Comparison of ENCODE assay signal across 8 cellular contexts in the genomic region with DNA sequence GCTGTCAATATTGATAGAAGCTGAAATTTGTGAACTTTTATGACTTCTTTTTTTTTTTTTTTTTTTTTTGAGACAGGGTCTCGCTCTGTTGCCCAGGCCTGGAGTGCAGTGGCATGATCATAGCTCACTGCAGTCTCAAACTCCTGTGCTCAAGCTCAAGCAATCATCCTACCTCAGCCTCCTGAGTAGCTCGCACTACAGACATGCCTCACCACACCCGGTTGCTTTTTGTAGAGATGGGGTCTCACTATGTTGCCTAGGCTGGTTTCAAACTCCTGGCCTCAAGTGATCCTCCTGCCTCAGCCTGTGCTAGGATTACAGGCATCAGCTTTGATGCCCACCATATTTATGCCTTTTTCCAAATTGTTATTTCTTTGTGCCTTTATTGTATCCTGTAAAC. TPM values are rescaled to one million over a fixed set of nuclear protein-coding genes. Genes with fewer than 3 reads are reported as not detected.
DNase-seq lines count a peak whose midpoint lies in the region; ATAC-seq and TF ChIP-seq lines count a peak whose summit lies in the region.
"Not testable (repeated sequence)": the region's sequence is repeated elsewhere in the genome, so short reads cannot be mapped to it uniquely, and the experiment has no call there.

No MANE protein-coding gene starts in this region.

- peaks cover 38% of the 10 kb centered on the region for H4K20me1 ChIP-seq in PC-3 (ENCODE audit: low read length)
- H4K20me1 ChIP-seq in osteoblast (ENCODE audit: insufficient read depth, low read length) = peaks cover 25% of the 10 kb centered on the region

- not testable (repeated sequence) for H3K9ac ChIP-seq in PC-3 (ENCODE audit: low read length)

- CTCF ChIA-PET in Calu3 (lab: Charles Lee) (interaction anchor here (0.6 to 0.7 kb wide), 3 partner anchors 10 to 1646 kb away, joined by 3 read pairs; no protein-coding TSS in a partner anchor), HEK293 (lab: Yijun Ruan, JAX) (interaction anchor here (0.8 kb wide), 1 partner anchor 271 kb away, joined by 3 read pairs; no protein-coding TSS in a partner anchor), PC-3 (lab: Charles Lee) (interaction anchor here (0.6 to 0.7 kb wide), 3 partner anchors 91 to 975 kb away, joined by 3 to 8 read pairs (median 7); no protein-coding TSS in a partner anchor)
- CTCF ChIA-PET in activated CD4-positive, alpha-beta T cell treated with anti-CD3 and anti-CD28 coated beads, Interleukin-2, amount 10 ng/mL, durations not matched to agents 7 days and 5 days (lab: Charles Lee) = interaction anchor here (0.5 to 1.0 kb wide), 8 partner anchors 10 to 455 kb away, joined by 3 to 8 read pairs (median 4); no protein-coding TSS in a partner anchor

- not testable (repeated sequence) for TF ChIP-seq POLR2A in thyroid gland (IDR thresholded peaks at IDR 0.05)

- H3K9me3 ChIP-seq in HEK293 (ENCODE audit: control insufficient read depth, insufficient read depth, low read depth, low read length); PC-3 (ENCODE audit: low read length); osteoblast (ENCODE audit: low read depth, low read length); thyroid gland: not testable (repeated sequence)

- H3K79me2 ChIP-seq in PC-3 (ENCODE audit: low read length) (peaks cover 98% of the 10 kb centered on the region), osteoblast (ENCODE audit: insufficient read depth, low read length) (peaks cover 68% of the 10 kb centered on the region)

- 56 to 67% methylated on average over 3 of the region's 3 CpGs for WGBS in thyroid gland, 2 donors

- DNase-seq in Calu3; PC-3; activated CD4-positive, alpha-beta T cell treated with anti-CD3 and anti-CD28 coated beads, Interleukin-2, amount 10 ng/mL, durations not matched to agents 7 days and 5 days; coronary artery (ENCODE audit: low spot score); osteoblast (ENCODE audit: insufficient read length, low spot score, missing footprints): not testable (repeated sequence)
- DNase-seq in thyroid gland = peak; percentile 47 to 60

- peaks cover 17% of the 10 kb centered on the region for H3K4me1 ChIP-seq in HEK293 (ENCODE audit: control insufficient read depth, insufficient read depth, low read length)
- peaks cover 44% of the 10 kb centered on the region for H3K4me1 ChIP-seq in PC-3 (ENCODE audit: insufficient read depth, low read length)
- peaks cover 70% of the 10 kb centered on the region for H3K4me1 ChIP-seq in osteoblast (ENCODE audit: insufficient read depth, low read length)
- H3K4me1 ChIP-seq in thyroid gland = peaks cover 18 to 24% of the 10 kb centered on the region in 2 donors

- BruUV-seq in Calu3 (replicated peaks; lab: Mats Ljungman, UMichigan); PC-3 (replicated peaks; lab: Mats Ljungman, UMichigan): not testable (repeated sequence)

- TF ChIP-seq CTCF in Calu3 (IDR thresholded peaks at IDR 0.05; ENCODE audit: unreplicated experiment); HEK293 (tag by site-specific recombination; IDR thresholded peaks at IDR 0.05); PC-3 (conservative IDR thresholded peaks at IDR 0.05; ENCODE audit: low read depth, low read length); coronary artery (IDR thresholded peaks at IDR 0.05); osteoblast (IDR thresholded peaks at IDR 0.05; ENCODE audit: extremely low read depth, low read depth, low read length); thyroid gland (IDR thresholded peaks at IDR 0.05): not testable (repeated sequence)

- H3K27me3 Mint-ChIP-seq in Calu3 (ENCODE audit: unreplicated experiment); activated CD4-positive, alpha-beta T cell treated with anti-CD3 and anti-CD28 coated beads, Interleukin-2, amount 10 ng/mL, durations not matched to agents 7 days and 5 days; activated naive CD4-positive, alpha-beta T cell treated with anti-CD3 and anti-CD28 coated beads, Interleukin-2, amount 50 U/mL, for 24 hours: not testable (repeated sequence)

- H3K9me2 ChIP-seq in PC-3 (replicated peaks; ENCODE audit: low read length) = not testable (repeated sequence)

- H2AFZ ChIP-seq in PC-3 (ENCODE audit: low read length); osteoblast (ENCODE audit: low read length): not testable (repeated sequence)

- not testable (repeated sequence) for H3K9me3 Mint-ChIP-seq in Calu3 (ENCODE audit: low read depth, unreplicated experiment); activated CD4-positive, alpha-beta T cell treated with anti-CD3 and anti-CD28 coated beads, Interleukin-2, amount 10 ng/mL, durations not matched to agents 7 days and 5 days; activated naive CD4-positive, alpha-beta T cell treated with anti-CD3 and anti-CD28 coated beads, Interleukin-2, amount 50 U/mL, for 24 hours

- H3K27me3 ChIP-seq in PC-3 (ENCODE audit: low read length); osteoblast (ENCODE audit: insufficient read depth, low read length); thyroid gland: not testable (repeated sequence)

- not testable (repeated sequence) for H3K4me3 Mint-ChIP-seq in Calu3 (ENCODE audit: low read depth, unreplicated experiment); activated CD4-positive, alpha-beta T cell treated with anti-CD3 and anti-CD28 coated beads, Interleukin-2, amount 10 ng/mL, durations not matched to agents 7 days and 5 days; activated naive CD4-positive, alpha-beta T cell treated with anti-CD3 and anti-CD28 coated beads, Interleukin-2, amount 50 U/mL, for 24 hours

- H3K36me3 ChIP-seq in HEK293 (ENCODE audit: control insufficient read depth in 2 of 2, insufficient read depth in 1 of 2, low read length in 2 of 2) (peaks cover 62 to 72% of the 10 kb centered on the region in 2 experiments), PC-3 (ENCODE audit: low read depth, low read length) (peaks cover 74% of the 10 kb centered on the region), osteoblast (ENCODE audit: insufficient read depth, low read length) (peaks cover 84% of the 10 kb centered on the region), thyroid gland (peaks cover 19 to 44% of the 10 kb centered on the region in 2 donors)

- ATAC-seq in PC-3 = not testable (repeated sequence)

- POLR2A ChIA-PET in HEK293 (lab: Yijun Ruan, JAX) (interaction anchor here (0.6 to 1.2 kb wide), 3 partner anchors 16 to 51 kb away, joined by 3 to 9 read pairs (median 3); a partner anchor contains a TSS), PC-3 (lab: Charles Lee; ENCODE audit: unreplicated experiment) (interaction anchor here (0.6 kb wide), 3 partner anchors 47 to 218 kb away, joined by 3 to 10 read pairs (median 7); no protein-coding TSS in a partner anchor)
- POLR2A ChIA-PET in activated CD4-positive, alpha-beta T cell treated with anti-CD3 and anti-CD28 coated beads, Interleukin-2, amount 10 ng/mL, durations not matched to agents 7 days and 5 days (lab: Charles Lee) = not testable (repeated sequence)

- H3F3A ChIP-seq in PC-3 (ENCODE audit: low read length, unreplicated experiment) = peaks cover 36% of the 10 kb centered on the region

- H3K4me2 ChIP-seq in PC-3 (ENCODE audit: low read length) (peak overlapping the region; percentile 86), osteoblast (ENCODE audit: insufficient read depth, low read length) (peak overlapping the region; percentile 1)

- H3K4me1 Mint-ChIP-seq in Calu3 (ENCODE audit: low read depth, unreplicated experiment) = not testable (repeated sequence)
- peaks cover 43% of the 10 kb centered on the region for H3K4me1 Mint-ChIP-seq in activated CD4-positive, alpha-beta T cell treated with anti-CD3 and anti-CD28 coated beads, Interleukin-2, amount 10 ng/mL, durations not matched to agents 7 days and 5 days
- H3K4me1 Mint-ChIP-seq in activated naive CD4-positive, alpha-beta T cell treated with anti-CD3 and anti-CD28 coated beads, Interleukin-2, amount 50 U/mL, for 24 hours = peaks cover 12% of the 10 kb centered on the region

- H3K36me3 Mint-ChIP-seq in Calu3 (ENCODE audit: insufficient read depth, unreplicated experiment) = peaks cover 90% of the 10 kb centered on the region
- H3K36me3 Mint-ChIP-seq in activated CD4-positive, alpha-beta T cell treated with anti-CD3 and anti-CD28 coated beads, Interleukin-2, amount 10 ng/mL, durations not matched to agents 7 days and 5 days (ENCODE audit: low read depth) = peaks cover 51% of the 10 kb centered on the region
- not testable (repeated sequence) for H3K36me3 Mint-ChIP-seq in activated naive CD4-positive, alpha-beta T cell treated with anti-CD3 and anti-CD28 coated beads, Interleukin-2, amount 50 U/mL, for 24 hours

- H3K27ac Mint-ChIP-seq in Calu3 (ENCODE audit: unreplicated experiment) = peak overlapping the region; percentile 61
- H3K27ac Mint-ChIP-seq in activated CD4-positive, alpha-beta T cell treated with anti-CD3 and anti-CD28 coated beads, Interleukin-2, amount 10 ng/mL, durations not matched to agents 7 days and 5 days = peak overlapping the region; percentile 50
- H3K27ac Mint-ChIP-seq in activated naive CD4-positive, alpha-beta T cell treated with anti-CD3 and anti-CD28 coated beads, Interleukin-2, amount 50 U/mL, for 24 hours = peak overlapping the region; percentile 3

- H3K4me3 ChIP-seq in HEK293 (ENCODE audit: low read depth, low read length); coronary artery; osteoblast (ENCODE audit: insufficient read depth, low read length); thyroid gland (replicated peaks in 1 of 3): not testable (repeated sequence)
- H3K4me3 ChIP-seq in PC-3 (ENCODE audit: low read length) = peak overlapping the region; percentile 72; the same call in 1 of the 2 replicates

- not testable (repeated sequence) for H3K27ac ChIP-seq in HEK293 (ENCODE audit: extremely low read depth, low read depth, low read length); PC-3 (ENCODE audit: low read length)
- H3K27ac ChIP-seq in coronary artery (peak overlapping the region; percentile 15 to 26), osteoblast (ENCODE audit: low read depth, low read length) (peak overlapping the region; percentile 75), thyroid gland (peak overlapping the region in 2 of 3 donors; percentile 30 to 51)

- intact Hi-C loops in Calu3 (cut with micrococcal nuclease; ENCODE audit: unreplicated experiment); thyroid gland (cut with DNase I): not testable (repeated sequence)
- intact Hi-C loops in PC-3 (cut with micrococcal nuclease) = loop anchor here (5.0 kb wide), 1 partner anchor 381 kb away; no protein-coding TSS in a partner anchor

RNA-seq across cellular contexts. Expression of a gene that starts 15.9 kb away (rescaled TPM):
- total RNA-seq in Calu3 (2022) (10.0 and 11.7 TPM in 2 replicates), PC-3 (2014; rRNA removed) (26.7 and 27.3 TPM in 2 replicates), osteoblast (26.5 and 35.8 TPM in 2 replicates), thyroid gland (1 to 10 TPM; 4.8 to 8.9 (median 6.8) TPM)
- 1 to 10 TPM; 5.2 to 5.5 TPM for total RNA-seq in activated CD4-positive, alpha-beta T cell treated with anti-CD3 and anti-CD28 coated beads, Interleukin-2, amount 10 ng/mL, durations not matched to agents 7 days and 5 days

RNA-seq across cellular contexts. Expression of a gene that starts 51.0 kb away (rescaled TPM):
- 213 and 229 TPM in 2 replicates for total RNA-seq in Calu3 (2022)
- total RNA-seq in PC-3 (2014; rRNA removed) = 266 and 319 TPM in 2 replicates
- total RNA-seq in activated CD4-positive, alpha-beta T cell treated with anti-CD3 and anti-CD28 coated beads, Interleukin-2, amount 10 ng/mL, durations not matched to agents 7 days and 5 days = 100 to 1,000 TPM in 1 of 2 experiments, 10 to 100 TPM in 1; 97.0 to 116 TPM
- 611 and 816 TPM in 2 replicates for total RNA-seq in osteoblast
- total RNA-seq in thyroid gland = 100 to 1,000 TPM; 137 to 295 (median 158) TPM

Comparison
In these comparisons a context has a peak if more than half of its experiments do, and no peak if none do; other contexts are left out.
1. H3K27ac Mint-ChIP-seq: peak in every context shown above with its lines; median percentile 61 in Calu3; 50 in activated CD4-positive, alpha-beta T cell treated with anti-CD3 and anti-CD28 coated beads, Interleukin-2, amount 10 ng/mL, durations not matched to agents 7 days and 5 days; 3 in activated naive CD4-positive, alpha-beta T cell treated with anti-CD3 and anti-CD28 coated beads, Interleukin-2, amount 50 U/mL, for 24 hours.